Comparison of ENCODE assay signal across 16 cellular contexts in genomic region chr10:7102557-7103349, GRCh38.
DNase-seq lines count a peak whose midpoint lies in the region; ATAC-seq lines count a peak whose summit lies in the region.
"Had no signal": no experiment of that assay in that cellular context is flagged by ENCODE, and none has a peak within 500 bp of the region (broad histone marks: within the 10 kb centered on the region; RNA-seq: fewer than 3 reads in every experiment).

No MANE protein-coding gene starts in this region.

- no peaks in the 10 kb centered on the region for H3K9me3 Mint-ChIP-seq in activated T-cell treated with anti-CD3 and anti-CD28 coated beads, Interleukin-2, amount 50 U/mL, for 4 hours
- peaks cover 0 to 4% of the 10 kb centered on the region in 2 donors for H3K9me3 Mint-ChIP-seq in stimulated activated naive B cell treated with anti-CD40 and anti-IgM and Interleukin-4, amounts not matched to agents 10 μg/mL and 1 μg/mL and 100 μg/mL, for 72 hours

- H3K27me3 ChIP-seq in aorta (ENCODE audit: control insufficient read depth in 1 of 2, insufficient read depth in 2 of 2, low read length in 1 of 2) = no peaks in the 10 kb centered on the region

- peak; percentile 23 to 46 for ATAC-seq in activated T-cell treated with anti-CD3 and anti-CD28 coated beads, Interleukin-2, amount 50 U/mL, for 4 hours
- peak; percentile 82 for ATAC-seq in GM21723 (IDR thresholded peaks at IDR 0.05; ENCODE audit: unreplicated experiment)
- peak; percentile 92 for ATAC-seq in HG03354 (IDR thresholded peaks at IDR 0.05; ENCODE audit: poor library complexity, severe bottlenecking, unreplicated experiment)
- ATAC-seq in stimulated activated naive B cell treated with anti-CD40 and anti-IgM and Interleukin-4, amounts not matched to agents 10 μg/mL and 1 μg/mL and 100 μg/mL, for 72 hours (replicated peaks) = peak; percentile 88 to 96
- no peak for ATAC-seq in aorta (ENCODE audit: low FRiP score)
- no peak for ATAC-seq in HG02588 (IDR thresholded peaks at IDR 0.05; ENCODE audit: unreplicated experiment)
- ATAC-seq: T-cell had no signal

- DNase-seq in activated T-cell treated with anti-CD3 and anti-CD28 coated beads, Interleukin-2, amount 50 U/mL, for 4 hours = no peak
- no peak for DNase-seq in activated T-cell treated with anti-CD3 and anti-CD28 coated beads, Interleukin-2, amount 50 U/mL, for 48 hours
- DNase-seq in stimulated activated naive B cell treated with anti-CD40 and anti-IgM and Interleukin-4, amounts not matched to agents 10 μg/mL and 1 μg/mL and 100 μg/mL, for 72 hours = no peak
- DNase-seq in aorta (no peak), Kasumi-1 (lab: John Stamatoyannopoulos, UW) (no peak)
- DNase-seq: activated naive CD8-positive, alpha-beta T cell treated with anti-CD3 and anti-CD28 coated beads, Interleukin-2, amount 10 ng/mL, durations not matched to agents 7 days and 5 days; caudate nucleus; CD4-positive, alpha-beta memory T cell; effector memory CD4-positive, alpha-beta T cell; NCI-H1930; nephron progenitor cell; RPMI8226; T-cell had no signal

- H3K9me3 ChIP-seq in aorta (ENCODE audit: control insufficient read depth, low read length) = peaks cover 2% of the 10 kb centered on the region

- H3K36me3 ChIP-seq in aorta (ENCODE audit: control insufficient read depth in 1 of 2, insufficient read depth in 2 of 2, low read length in 1 of 2) = no peaks in the 10 kb centered on the region

- no peaks in the 10 kb centered on the region for H3K27me3 Mint-ChIP-seq in activated T-cell treated with anti-CD3 and anti-CD28 coated beads, Interleukin-2, amount 50 U/mL, for 4 hours (ENCODE audit: low read depth)
- H3K27me3 Mint-ChIP-seq in stimulated activated naive B cell treated with anti-CD40 and anti-IgM and Interleukin-4, amounts not matched to agents 10 μg/mL and 1 μg/mL and 100 μg/mL, for 72 hours = no peaks in the 10 kb centered on the region
- H3K27me3 Mint-ChIP-seq: T-cell had no signal

- H3K27ac Mint-ChIP-seq in stimulated activated naive B cell treated with anti-CD40 and anti-IgM and Interleukin-4, amounts not matched to agents 10 μg/mL and 1 μg/mL and 100 μg/mL, for 72 hours = peak overlapping the region; percentile 37
- H3K27ac Mint-ChIP-seq: activated naive CD8-positive, alpha-beta T cell treated with anti-CD3 and anti-CD28 coated beads, Interleukin-2, amount 10 ng/mL, durations not matched to agents 7 days and 5 days; CD4-positive, alpha-beta memory T cell; nephron progenitor cell; T-cell had no signal

- no peak overlapping the region for H3K4me3 ChIP-seq in aorta (ENCODE audit: low read length in 2 of 2)

- H3K4me1 ChIP-seq in aorta (ENCODE audit: control insufficient read depth in 1 of 2, insufficient read depth in 2 of 2, low read length in 2 of 2) = no peaks in the 10 kb centered on the region

- no peak overlapping the region for H3K4me3 Mint-ChIP-seq in activated T-cell treated with anti-CD3 and anti-CD28 coated beads, Interleukin-2, amount 50 U/mL, for 4 hours
- no peak overlapping the region for H3K4me3 Mint-ChIP-seq in stimulated activated naive B cell treated with anti-CD40 and anti-IgM and Interleukin-4, amounts not matched to agents 10 μg/mL and 1 μg/mL and 100 μg/mL, for 72 hours
- H3K4me3 Mint-ChIP-seq: activated naive CD8-positive, alpha-beta T cell treated with anti-CD3 and anti-CD28 coated beads, Interleukin-2, amount 10 ng/mL, durations not matched to agents 7 days and 5 days; CD4-positive, alpha-beta memory T cell; nephron progenitor cell; T-cell had no signal

- WGBS in aorta, 2 donors = 66 to 75% methylated on average over 7 of the region's 7 CpGs

- no peaks in the 10 kb centered on the region for H3K36me3 Mint-ChIP-seq in activated T-cell treated with anti-CD3 and anti-CD28 coated beads, Interleukin-2, amount 50 U/mL, for 4 hours (ENCODE audit: insufficient read depth)
- no peaks in the 10 kb centered on the region for H3K36me3 Mint-ChIP-seq in stimulated activated naive B cell treated with anti-CD40 and anti-IgM and Interleukin-4, amounts not matched to agents 10 μg/mL and 1 μg/mL and 100 μg/mL, for 72 hours
- H3K36me3 Mint-ChIP-seq: activated naive CD8-positive, alpha-beta T cell treated with anti-CD3 and anti-CD28 coated beads, Interleukin-2, amount 10 ng/mL, durations not matched to agents 7 days and 5 days; CD4-positive, alpha-beta memory T cell; T-cell had no signal

- peaks cover 11% of the 10 kb centered on the region for H3K4me1 Mint-ChIP-seq in activated T-cell treated with anti-CD3 and anti-CD28 coated beads, Interleukin-2, amount 50 U/mL, for 4 hours (ENCODE audit: low read depth)
- peaks cover 7 to 10% of the 10 kb centered on the region in 2 donors for H3K4me1 Mint-ChIP-seq in stimulated activated naive B cell treated with anti-CD40 and anti-IgM and Interleukin-4, amounts not matched to agents 10 μg/mL and 1 μg/mL and 100 μg/mL, for 72 hours
- H3K4me1 Mint-ChIP-seq: nephron progenitor cell had no signal

- intact Hi-C loops in aorta (cut with DNase I) = no loop called here

- H3K27ac ChIP-seq in aorta (ENCODE audit: low read depth in 1 of 2, low read length in 2 of 2) = no peak overlapping the region

Comparison
In these comparisons a context has a peak if more than half of its experiments do, and no peak if none do; other contexts are left out.
1. ATAC-seq: peak in activated T-cell treated with anti-CD3 and anti-CD28 coated beads, Interleukin-2, amount 50 U/mL, for 4 hours (2 of 2), GM21723 (single experiment), HG03354 (single experiment) and stimulated activated naive B cell treated with anti-CD40 and anti-IgM and Interleukin-4, amounts not matched to agents 10 μg/mL and 1 μg/mL and 100 μg/mL, for 72 hours (2 of 2); none in aorta (single experiment) and HG02588 (single experiment).